In the genomic region with DNA sequence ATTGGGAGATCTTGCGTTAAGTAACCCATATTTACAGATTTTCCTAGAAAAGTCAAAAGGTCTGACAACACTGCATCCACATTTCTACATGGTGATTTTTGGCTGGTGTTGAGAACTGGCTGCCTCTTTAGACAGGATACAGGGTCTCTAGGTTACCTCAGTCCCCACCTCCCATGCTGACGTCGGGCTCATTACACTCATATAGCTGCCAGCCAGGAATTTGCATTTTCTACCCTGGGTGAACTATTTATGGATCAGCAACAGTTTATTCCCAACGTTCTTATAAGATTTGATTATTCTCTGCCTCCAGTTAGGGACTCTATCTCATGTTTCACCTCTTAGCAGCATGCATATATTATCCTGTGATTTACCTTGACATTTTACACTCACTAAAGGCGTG, we compare ENCODE assay signal across 22 cellular contexts. TPM values are rescaled to one million over a fixed set of nuclear protein-coding genes. Genes with fewer than 3 reads are reported as not detected.
DNase-seq lines count a peak whose midpoint lies in the region; ATAC-seq and TF ChIP-seq lines count a peak whose summit lies in the region.
"Had no signal": no experiment of that assay in that cellular context is flagged by ENCODE, and none has a peak within 500 bp of the region (broad histone marks: within the 10 kb centered on the region; RNA-seq: fewer than 3 reads in every experiment).

No MANE protein-coding gene starts in this region.

- H3K27ac Mint-ChIP-seq in GM23338, result no peak overlapping the region
- peak overlapping the region; percentile 71 for H3K27ac Mint-ChIP-seq in mesothelial cell of epicardium
- no peak overlapping the region for H3K27ac Mint-ChIP-seq in glutamatergic neuron (ENCODE audit: unreplicated experiment)
- H3K27ac Mint-ChIP-seq: activated CD4-positive, alpha-beta T cell treated with anti-CD3 and anti-CD28 coated beads, Interleukin-2, amount 10 ng/mL, durations not matched to agents 7 days and 5 days; activated CD8-positive, alpha-beta memory T cell treated with anti-CD3 and anti-CD28 coated beads, Interleukin-2, amount 10 ng/mL, durations not matched to agents 7 days and 5 days; activated naive CD4-positive, alpha-beta T cell treated with anti-CD3 and anti-CD28 coated beads, Interleukin-2, amount 50 U/mL, for 72 hours; activated T-helper 1 cell treated with anti-CD3 and anti-CD28 coated beads, Interleukin-12 subunit alpha, Interleukin-12 subunit beta, Interleukin-2, Interleukin-4 antibody, amounts not matched to agents 30 ng/mL and 10 ng/mL and 1 ng/mL, durations not matched to agents 14 hours and 24 hours and 36 hours; IgD-negative memory B cell had no signal

- H3K27ac ChIP-seq in GM23338 (ENCODE audit: low read depth), result no peak overlapping the region
- H3K27ac ChIP-seq in hepatocyte, result no peak overlapping the region
- H3K27ac ChIP-seq: ascending aorta, heart right ventricle, left ventricle myocardium inferior, RWPE1, SK-N-MC had no signal

- no peaks in the 10 kb centered on the region for H4K20me1 ChIP-seq in GM23338 (replicated peaks; ENCODE audit: insufficient read depth)
- no peaks in the 10 kb centered on the region for H4K20me1 ChIP-seq in hepatocyte (ENCODE audit: insufficient read depth, poor library complexity, severe bottlenecking)

- no peaks in the 10 kb centered on the region for H3K9me3 ChIP-seq in hepatocyte (ENCODE audit: low read depth)
- H3K9me3 ChIP-seq: ascending aorta, heart right ventricle, left ventricle myocardium inferior had no signal

- H3K4me1 ChIP-seq in GM23338 (ENCODE audit: insufficient read depth) (peaks cover 36% of the 10 kb centered on the region), hepatocyte (ENCODE audit: insufficient read depth) (peaks cover 26% of the 10 kb centered on the region)
- H3K4me1 ChIP-seq: ascending aorta, left ventricle myocardium inferior had no signal

- H3K4me3 Mint-ChIP-seq in GM23338, result no peak overlapping the region
- no peak overlapping the region for H3K4me3 Mint-ChIP-seq in mesothelial cell of epicardium
- no peak overlapping the region for H3K4me3 Mint-ChIP-seq in glutamatergic neuron (ENCODE audit: unreplicated experiment)
- H3K4me3 Mint-ChIP-seq: activated CD4-positive, alpha-beta T cell treated with anti-CD3 and anti-CD28 coated beads, Interleukin-2, amount 10 ng/mL, durations not matched to agents 7 days and 5 days; activated CD8-positive, alpha-beta memory T cell treated with anti-CD3 and anti-CD28 coated beads, Interleukin-2, amount 10 ng/mL, durations not matched to agents 7 days and 5 days; activated T-helper 1 cell treated with anti-CD3 and anti-CD28 coated beads, Interleukin-12 subunit alpha, Interleukin-12 subunit beta, Interleukin-2, Interleukin-4 antibody, amounts not matched to agents 30 ng/mL and 10 ng/mL and 1 ng/mL, durations not matched to agents 14 hours and 24 hours and 36 hours; CD14-positive monocyte; central memory CD8-positive, alpha-beta T cell; IgD-negative memory B cell had no signal

- H3K79me2 ChIP-seq in GM23338 (replicated peaks; ENCODE audit: insufficient read depth) (no peaks in the 10 kb centered on the region), hepatocyte (no peaks in the 10 kb centered on the region)

- H2AFZ ChIP-seq in GM23338, result no peak overlapping the region
- no peak overlapping the region for H2AFZ ChIP-seq in hepatocyte

- H3K27me3 ChIP-seq in GM23338 (ENCODE audit: insufficient read depth) (no peaks in the 10 kb centered on the region), hepatocyte (no peaks in the 10 kb centered on the region)
- H3K27me3 ChIP-seq: ascending aorta had no signal

- H3K4me1 Mint-ChIP-seq in GM23338 (peaks cover 42% of the 10 kb centered on the region), mesothelial cell of epicardium (peaks cover 86% of the 10 kb centered on the region), glutamatergic neuron (ENCODE audit: low read depth, unreplicated experiment) (peaks cover 28% of the 10 kb centered on the region)
- H3K4me1 Mint-ChIP-seq: activated CD4-positive, alpha-beta T cell treated with anti-CD3 and anti-CD28 coated beads, Interleukin-2, amount 10 ng/mL, durations not matched to agents 7 days and 5 days; CD14-positive monocyte; central memory CD8-positive, alpha-beta T cell; IgD-negative memory B cell had no signal

- DNase-seq in GM23338 (ENCODE audit: low spot score) (no peak), NCI-H187 treated with DMSO at 0.1 percent for 48 hours (lab: John Stamatoyannopoulos, UW) (peak; percentile 80), NCI-H69 (lab: John Stamatoyannopoulos, UW) (peak; percentile 98), mesothelial cell of epicardium (ENCODE audit: low spot score in 2 of 2, unreplicated experiment in 2 of 2) (no peak), kidney tubule cell (ENCODE audit: low spot score) (no peak), glutamatergic neuron (no peak), hepatocyte (ENCODE audit: low spot score) (no peak)
- no peak for DNase-seq in stimulated activated CD4-positive, alpha-beta T cell treated with anti-CD3 and anti-CD28 coated beads, Interleukin-4, amount 100 ng/mL, for 1 hour
- DNase-seq: activated CD4-positive, alpha-beta T cell treated with anti-CD3 and anti-CD28 coated beads, Interleukin-2, amount 10 ng/mL, durations not matched to agents 7 days and 5 days; activated CD8-positive, alpha-beta memory T cell treated with anti-CD3 and anti-CD28 coated beads, Interleukin-2, amount 10 ng/mL, durations not matched to agents 7 days and 5 days; heart right ventricle; left ventricle myocardium inferior; NCI-H2081; T-helper 2 cell had no signal

- no peaks in the 10 kb centered on the region for H3K36me3 Mint-ChIP-seq in GM23338 (ENCODE audit: low read depth)
- H3K36me3 Mint-ChIP-seq in mesothelial cell of epicardium, result no peaks in the 10 kb centered on the region
- H3K36me3 Mint-ChIP-seq in glutamatergic neuron (ENCODE audit: unreplicated experiment), result no peaks in the 10 kb centered on the region
- H3K36me3 Mint-ChIP-seq: activated CD8-positive, alpha-beta memory T cell treated with anti-CD3 and anti-CD28 coated beads, Interleukin-2, amount 10 ng/mL, durations not matched to agents 7 days and 5 days; activated naive CD4-positive, alpha-beta T cell treated with anti-CD3 and anti-CD28 coated beads, Interleukin-2, amount 50 U/mL, for 72 hours; CD14-positive monocyte; IgD-negative memory B cell had no signal

- no peaks in the 10 kb centered on the region for H3F3A ChIP-seq in GM23338 (replicated peaks; ENCODE audit: low read depth)

- H3K9me2 ChIP-seq in GM23338 (ENCODE audit: insufficient read depth) (no peaks in the 10 kb centered on the region), hepatocyte (replicated peaks; ENCODE audit: insufficient read depth) (no peaks in the 10 kb centered on the region)

- 59% methylated on average over 5 of the region's 5 CpGs for WGBS in hepatocyte (ENCODE audit: low lambda C conversion rate, missing lambda C conversion rate)

- H3K4me3 ChIP-seq in GM23338 (no peak overlapping the region), hepatocyte (no peak overlapping the region)
- H3K4me3 ChIP-seq: ascending aorta, heart right ventricle, left ventricle myocardium inferior, SK-N-MC had no signal

- no peaks in the 10 kb centered on the region for H3K27me3 Mint-ChIP-seq in GM23338 (ENCODE audit: insufficient read depth, low read depth, poor library complexity)
- H3K27me3 Mint-ChIP-seq in mesothelial cell of epicardium (ENCODE audit: low read depth), result no peaks in the 10 kb centered on the region
- H3K27me3 Mint-ChIP-seq in glutamatergic neuron (ENCODE audit: unreplicated experiment), result peaks cover 2% of the 10 kb centered on the region

- peak; percentile 22; the same call in 2 of the 3 replicates for ATAC-seq in GM23338
- ATAC-seq: activated CD8-positive, alpha-beta memory T cell treated with anti-CD3 and anti-CD28 coated beads, Interleukin-2, amount 10 ng/mL, durations not matched to agents 7 days and 5 days; activated naive CD4-positive, alpha-beta T cell treated with anti-CD3 and anti-CD28 coated beads, Interleukin-2, amount 50 U/mL, for 72 hours; heart right ventricle had no signal

- no peaks in the 10 kb centered on the region for H3K36me3 ChIP-seq in GM23338 (ENCODE audit: insufficient read depth)
- H3K36me3 ChIP-seq in hepatocyte (replicated peaks; ENCODE audit: insufficient read depth, low read depth), result no peaks in the 10 kb centered on the region
- H3K36me3 ChIP-seq: ascending aorta, heart right ventricle, left ventricle myocardium inferior had no signal

- TF ChIP-seq CTCF in GM23338 (conservative IDR thresholded peaks at IDR 0.05; ENCODE audit: low read depth in 2 of 2) (no peak), mesothelial cell of epicardium (IDR thresholded peaks at IDR 0.05; ENCODE audit: unreplicated experiment) (no peak), glutamatergic neuron (IDR thresholded peaks at IDR 0.05; ENCODE audit: partially characterized antibody, unreplicated experiment) (no peak), hepatocyte (IDR thresholded peaks at IDR 0.05; ENCODE audit: poor library complexity) (no peak)

- H3K9me3 Mint-ChIP-seq in GM23338 (no peaks in the 10 kb centered on the region), mesothelial cell of epicardium (no peaks in the 10 kb centered on the region), glutamatergic neuron (ENCODE audit: unreplicated experiment) (no peaks in the 10 kb centered on the region)
- H3K9me3 Mint-ChIP-seq: activated CD4-positive, alpha-beta T cell treated with anti-CD3 and anti-CD28 coated beads, Interleukin-2, amount 10 ng/mL, durations not matched to agents 7 days and 5 days; activated naive CD4-positive, alpha-beta T cell treated with anti-CD3 and anti-CD28 coated beads, Interleukin-2, amount 50 U/mL, for 72 hours; activated T-helper 1 cell treated with anti-CD3 and anti-CD28 coated beads, Interleukin-12 subunit alpha, Interleukin-12 subunit beta, Interleukin-2, Interleukin-4 antibody, amounts not matched to agents 30 ng/mL and 10 ng/mL and 1 ng/mL, durations not matched to agents 14 hours and 24 hours and 36 hours; central memory CD8-positive, alpha-beta T cell; IgD-negative memory B cell had no signal

- H3K4me2 ChIP-seq in GM23338 (no peak overlapping the region; the same call in 1 of the 2 replicates), hepatocyte (no peak overlapping the region)

TF ChIP-seq in GM23338, 12 proteins besides CTCF, POLR2A, EP300 and RAD21 (continues in another document):
- TF ChIP-seq POLR2AphosphoS5 (IDR thresholded peaks at IDR 0.05; ENCODE audit: low read depth), result no peak

RNA-seq across cellular contexts. Expression of a gene that starts 48.9 kb away (rescaled TPM):
- total RNA-seq in GM23338 (2014; rRNA removed; shearing (Covaris generic)), result 8.1 and 8.3 TPM in 2 replicates
- 5.2 and 6.8 TPM in 2 replicates for polyA plus RNA-seq in GM23338 (2016; fragmentation: Nextera tagmentation; extraction: Ambion mirVana)
- 153 to 168 TPM (median 164 TPM) in 3 replicates for total RNA-seq in mesothelial cell of epicardium
- total RNA-seq in glutamatergic neuron (ENCODE audit: unreplicated experiment), result 0.44 TPM
- total RNA-seq in hepatocyte, result 21.9 and 29.5 TPM in 2 replicates
- 6.1 and 7.7 TPM in 2 replicates for polyA plus RNA-seq in hepatocyte
- total RNA-seq: activated CD4-positive, alpha-beta T cell treated with anti-CD3 and anti-CD28 coated beads, Interleukin-2, amount 10 ng/mL, durations not matched to agents 7 days and 5 days; activated naive CD4-positive, alpha-beta T cell treated with anti-CD3 and anti-CD28 coated beads, Interleukin-2, amount 50 U/mL, for 72 hours; activated T-helper 1 cell treated with anti-CD3 and anti-CD28 coated beads, Interleukin-12 subunit alpha, Interleukin-12 subunit beta, Interleukin-2, Interleukin-4 antibody, amounts not matched to agents 30 ng/mL and 10 ng/mL and 1 ng/mL, durations not matched to agents 14 hours and 24 hours and 36 hours had no signal
- polyA plus RNA-seq: CD14-positive monocyte, IgD-negative memory B cell had no signal

Comparison
In these comparisons a context has a peak if more than half of its experiments do, and no peak if none do; other contexts are left out.
1. DNase-seq: peak in NCI-H187 treated with DMSO at 0.1 percent for 48 hours (single experiment) and NCI-H69 (single experiment); none in GM23338 (single experiment), mesothelial cell of epicardium (0 of 2), kidney tubule cell (single experiment), glutamatergic neuron (single experiment), stimulated activated CD4-positive, alpha-beta T cell treated with anti-CD3 and anti-CD28 coated beads, Interleukin-4, amount 100 ng/mL, for 1 hour (single experiment) and hepatocyte (single experiment).